Comparison of ENCODE assay signal across 16 cellular contexts in genomic region chr16:11183951-11184350, GRCh38.
DNase-seq lines count a peak whose midpoint lies in the region; ATAC-seq and TF ChIP-seq lines count a peak whose summit lies in the region.
"Had no signal": no experiment of that assay in that cellular context is flagged by ENCODE, and none has a peak within 500 bp of the region (broad histone marks: within the 10 kb centered on the region; RNA-seq: fewer than 3 reads in every experiment).

No MANE protein-coding gene starts in this region.

- H3K27me3 Mint-ChIP-seq in T-helper 2 cell treated with Interferon-gamma antibody and Interleukin-4, amounts not matched to agents 5 μg/mL and 100 μg/mL, for 36 hours (ENCODE audit: low read depth), result no peaks in the 10 kb centered on the region
- H3K27me3 Mint-ChIP-seq in CD4-positive, CD25-positive, alpha-beta regulatory T cell, result no peaks in the 10 kb centered on the region
- no peaks in the 10 kb centered on the region for H3K27me3 Mint-ChIP-seq in activated T-helper 2 cell treated with anti-CD3 and anti-CD28 coated beads, Interferon-gamma antibody, Interleukin-2, Interleukin-4, amounts not matched to agents 10 μg/mL and 5 μg/mL and 100 μg/mL, durations not matched to agents 14 hours and 24 hours and 36 hours (ENCODE audit: low read depth)
- H3K27me3 Mint-ChIP-seq in naive B cell, result no peaks in the 10 kb centered on the region
- no peaks in the 10 kb centered on the region for H3K27me3 Mint-ChIP-seq in CD4-positive, alpha-beta memory T cell

- no peak for DNase-seq in T-helper 2 cell treated with Interferon-gamma antibody and Interleukin-4, amounts not matched to agents 5 μg/mL and 100 μg/mL, for 36 hours (ENCODE audit: low spot score)
- DNase-seq in T-helper 2 cell, result no peak
- no peak for DNase-seq in CD4-positive, CD25-positive, alpha-beta regulatory T cell
- no peak for DNase-seq in activated T-helper 2 cell treated with anti-CD3 and anti-CD28 coated beads, Interferon-gamma antibody, Interleukin-2, Interleukin-4, amounts not matched to agents 10 μg/mL and 5 μg/mL and 100 μg/mL, durations not matched to agents 14 hours and 24 hours and 36 hours (ENCODE audit: low spot score)
- DNase-seq in naive B cell, result no peak
- DNase-seq in omental fat pad (ENCODE audit: low spot score), result no peak
- DNase-seq in CD4-positive, alpha-beta memory T cell, result no peak
- DNase-seq: activated CD4-positive, alpha-beta T cell treated with anti-CD3 and anti-CD28 coated beads, Interleukin-2, amount 50 U/mL, for 4 hours; cortex of kidney; GF-D8; heart left ventricle; MG63; NCI-H1694; NCI-H69; stimulated activated CD4-positive, alpha-beta T cell treated with anti-CD3 and anti-CD28 coated beads, Interleukin-4, amount 100 ng/mL, for 4 hours had no signal

- no peak overlapping the region for H3K4me3 ChIP-seq in CD4-positive, CD25-positive, alpha-beta regulatory T cell (ENCODE audit: low read depth, low read length)
- H3K4me3 ChIP-seq in CD4-positive, alpha-beta memory T cell (ENCODE audit: low read length in 2 of 2), result no peak overlapping the region
- H3K4me3 ChIP-seq: heart left ventricle, MG63 had no signal

- H3K27ac ChIP-seq in CD4-positive, CD25-positive, alpha-beta regulatory T cell (ENCODE audit: insufficient read depth, low read length, poor library complexity, severe bottlenecking), result no peak overlapping the region
- H3K27ac ChIP-seq in CD4-positive, alpha-beta memory T cell (ENCODE audit: low read depth, low read length), result no peak overlapping the region
- H3K27ac ChIP-seq: heart left ventricle had no signal

- no peaks in the 10 kb centered on the region for H3K27me3 ChIP-seq in CD4-positive, CD25-positive, alpha-beta regulatory T cell (ENCODE audit: control insufficient read depth, insufficient read depth, low read length)
- H3K27me3 ChIP-seq in CD4-positive, alpha-beta memory T cell (ENCODE audit: insufficient read depth, low read length), result no peaks in the 10 kb centered on the region
- H3K27me3 ChIP-seq: heart left ventricle, MG63 had no signal

- H3K9me3 ChIP-seq in CD4-positive, CD25-positive, alpha-beta regulatory T cell (ENCODE audit: control insufficient read depth in 2 of 2, low read length in 2 of 2), result no peaks in the 10 kb centered on the region
- H3K9me3 ChIP-seq in CD4-positive, alpha-beta memory T cell (ENCODE audit: control insufficient read depth in 1 of 2, low read length in 2 of 2), result no peaks in the 10 kb centered on the region
- H3K9me3 ChIP-seq: heart left ventricle, MG63 had no signal

- H3K27ac Mint-ChIP-seq in T-helper 2 cell treated with Interferon-gamma antibody and Interleukin-4, amounts not matched to agents 5 μg/mL and 100 μg/mL, for 36 hours, result peak overlapping the region; percentile 65
- H3K27ac Mint-ChIP-seq in CD4-positive, CD25-positive, alpha-beta regulatory T cell, result peak overlapping the region in 2 of 3 donors; percentile 38 to 54
- H3K27ac Mint-ChIP-seq in activated T-helper 2 cell treated with anti-CD3 and anti-CD28 coated beads, Interferon-gamma antibody, Interleukin-2, Interleukin-4, amounts not matched to agents 10 μg/mL and 5 μg/mL and 100 μg/mL, durations not matched to agents 14 hours and 24 hours and 36 hours, result peak overlapping the region; percentile 88
- H3K27ac Mint-ChIP-seq in naive B cell, result peak overlapping the region in 5 of 6 donors; percentile 53 to 75 (median 67)
- H3K27ac Mint-ChIP-seq in CD4-positive, alpha-beta memory T cell, result peak overlapping the region in 2 of 7 donors; percentile 35 to 47

- ATAC-seq in CD4-positive, CD25-positive, alpha-beta regulatory T cell (ENCODE audit: low read depth in 2 of 2), result no peak
- ATAC-seq in naive B cell (ENCODE audit: low read depth in 2 of 2), result no peak
- no peak for ATAC-seq in omental fat pad (ENCODE audit: low FRiP score)
- no peak for ATAC-seq in activated CD4-positive, CD25-positive, alpha-beta regulatory T cell treated with anti-CD3 and anti-CD28 coated beads, Interleukin-2, amount 50 U/mL, for 24 hours
- ATAC-seq: heart left ventricle had no signal

- POLR2A ChIA-PET in CD4-positive, alpha-beta memory T cell (lab: Charles Lee; ENCODE audit: partially characterized antibody), result no interaction called here

- H3K4me3 Mint-ChIP-seq in T-helper 2 cell treated with Interferon-gamma antibody and Interleukin-4, amounts not matched to agents 5 μg/mL and 100 μg/mL, for 36 hours, result no peak overlapping the region
- no peak overlapping the region for H3K4me3 Mint-ChIP-seq in CD4-positive, CD25-positive, alpha-beta regulatory T cell
- H3K4me3 Mint-ChIP-seq in activated T-helper 2 cell treated with anti-CD3 and anti-CD28 coated beads, Interferon-gamma antibody, Interleukin-2, Interleukin-4, amounts not matched to agents 10 μg/mL and 5 μg/mL and 100 μg/mL, durations not matched to agents 14 hours and 24 hours and 36 hours (ENCODE audit: low read depth), result no peak overlapping the region
- H3K4me3 Mint-ChIP-seq in naive B cell, result no peak overlapping the region
- H3K4me3 Mint-ChIP-seq in CD4-positive, alpha-beta memory T cell, result no peak overlapping the region

- no peak for TF ChIP-seq CTCF in omental fat pad (IDR thresholded peaks at IDR 0.05)

- CTCF ChIA-PET in CD4-positive, alpha-beta memory T cell (lab: Charles Lee; ENCODE audit: partially characterized antibody), result no interaction called here

- no peaks in the 10 kb centered on the region for H3K9me3 Mint-ChIP-seq in T-helper 2 cell treated with Interferon-gamma antibody and Interleukin-4, amounts not matched to agents 5 μg/mL and 100 μg/mL, for 36 hours
- no peaks in the 10 kb centered on the region for H3K9me3 Mint-ChIP-seq in CD4-positive, CD25-positive, alpha-beta regulatory T cell
- H3K9me3 Mint-ChIP-seq in activated T-helper 2 cell treated with anti-CD3 and anti-CD28 coated beads, Interferon-gamma antibody, Interleukin-2, Interleukin-4, amounts not matched to agents 10 μg/mL and 5 μg/mL and 100 μg/mL, durations not matched to agents 14 hours and 24 hours and 36 hours, result no peaks in the 10 kb centered on the region
- H3K9me3 Mint-ChIP-seq in naive B cell, result no peaks in the 10 kb centered on the region
- no peaks in the 10 kb centered on the region for H3K9me3 Mint-ChIP-seq in CD4-positive, alpha-beta memory T cell

- H3K4me1 ChIP-seq in CD4-positive, CD25-positive, alpha-beta regulatory T cell (ENCODE audit: control insufficient read depth, insufficient read depth, low read length, poor library complexity, severe bottlenecking), result no peaks in the 10 kb centered on the region
- H3K4me1 ChIP-seq in CD4-positive, alpha-beta memory T cell (ENCODE audit: insufficient read depth, low read length), result no peaks in the 10 kb centered on the region

- H3K36me3 ChIP-seq in CD4-positive, CD25-positive, alpha-beta regulatory T cell (ENCODE audit: control insufficient read depth, insufficient read depth, low read length), result peaks cover 8% of the 10 kb centered on the region
- H3K36me3 ChIP-seq in CD4-positive, alpha-beta memory T cell (ENCODE audit: insufficient read depth, low read length), result peaks cover 9% of the 10 kb centered on the region
- H3K36me3 ChIP-seq: MG63 had no signal

- H3K4me1 Mint-ChIP-seq in T-helper 2 cell treated with Interferon-gamma antibody and Interleukin-4, amounts not matched to agents 5 μg/mL and 100 μg/mL, for 36 hours (ENCODE audit: low read depth), result peaks cover 36% of the 10 kb centered on the region
- peaks cover 0 to 3% (median 1%) of the 10 kb centered on the region in 4 donors for H3K4me1 Mint-ChIP-seq in CD4-positive, CD25-positive, alpha-beta regulatory T cell
- H3K4me1 Mint-ChIP-seq in activated T-helper 2 cell treated with anti-CD3 and anti-CD28 coated beads, Interferon-gamma antibody, Interleukin-2, Interleukin-4, amounts not matched to agents 10 μg/mL and 5 μg/mL and 100 μg/mL, durations not matched to agents 14 hours and 24 hours and 36 hours (ENCODE audit: low read depth), result peaks cover 48% of the 10 kb centered on the region
- peaks cover 0 to 7% (median 7%) of the 10 kb centered on the region in 3 donors for H3K4me1 Mint-ChIP-seq in naive B cell
- peaks cover 0 to 5% (median 0%) of the 10 kb centered on the region in 4 donors for H3K4me1 Mint-ChIP-seq in CD4-positive, alpha-beta memory T cell

- peaks cover 17% of the 10 kb centered on the region for H3K36me3 Mint-ChIP-seq in T-helper 2 cell treated with Interferon-gamma antibody and Interleukin-4, amounts not matched to agents 5 μg/mL and 100 μg/mL, for 36 hours (ENCODE audit: low read depth)
- peaks cover 10% of the 10 kb centered on the region for H3K36me3 Mint-ChIP-seq in CD4-positive, CD25-positive, alpha-beta regulatory T cell
- H3K36me3 Mint-ChIP-seq in activated T-helper 2 cell treated with anti-CD3 and anti-CD28 coated beads, Interferon-gamma antibody, Interleukin-2, Interleukin-4, amounts not matched to agents 10 μg/mL and 5 μg/mL and 100 μg/mL, durations not matched to agents 14 hours and 24 hours and 36 hours (ENCODE audit: low read depth), result peaks cover 29% of the 10 kb centered on the region
- H3K36me3 Mint-ChIP-seq in naive B cell, result peaks cover 12 to 14% of the 10 kb centered on the region in 2 donors
- H3K36me3 Mint-ChIP-seq in CD4-positive, alpha-beta memory T cell, result peaks cover 10 to 16% of the 10 kb centered on the region in 2 donors

- intact Hi-C loops in activated T-helper 2 cell treated with anti-CD3 and anti-CD28 coated beads, Interferon-gamma antibody, Interleukin-2, Interleukin-4, amounts not matched to agents 10 μg/mL and 5 μg/mL and 100 μg/mL, durations not matched to agents 14 hours and 24 hours and 36 hours (cut with micrococcal nuclease), result loop anchor here (5.0 kb wide), 1 partner anchor 82 kb away; no protein-coding TSS in a partner anchor
- intact Hi-C loops in CD4-positive, alpha-beta memory T cell (cut with micrococcal nuclease), result no loop called here
